ENCODE assay signal across 13 cellular contexts in genomic region chr3:65678480-65678879, GRCh38.
DNase-seq lines count a peak whose midpoint lies in the region; ATAC-seq and TF ChIP-seq lines count a peak whose summit lies in the region.
"Had no signal": no experiment of that assay in that cellular context is flagged by ENCODE, and none has a peak within 500 bp of the region (broad histone marks: within the 10 kb centered on the region; RNA-seq: fewer than 3 reads in every experiment).

No MANE protein-coding gene starts in this region.

- H3K79me1 ChIP-seq in IMR-90 (ENCODE audit: low read depth in 1 of 2, low read length in 2 of 2) (peaks cover 29 to 39% of the 10 kb centered on the region in 2 experiments), mesendoderm (ENCODE audit: low read length) (peaks cover 7% of the 10 kb centered on the region)

- H3K27me3 ChIP-seq in IMR-90 (ENCODE audit: control insufficient read depth, insufficient read depth, low read length) (no peaks in the 10 kb centered on the region), mesendoderm (ENCODE audit: insufficient read depth, low read length, poor library complexity) (no peaks in the 10 kb centered on the region), Peyer's patch (no peaks in the 10 kb centered on the region)
- H3K27me3 ChIP-seq: BLaER1 treated with 17β-estradiol and CSF1 and Interleukin-3, amounts not matched to agents 10 nM and 100 nM had no signal

- H3K9me3 ChIP-seq in IMR-90 (ENCODE audit: control insufficient read depth, insufficient read depth, low read length) (no peaks in the 10 kb centered on the region), Peyer's patch (no peaks in the 10 kb centered on the region)

- no peaks in the 10 kb centered on the region for H3K4me1 Mint-ChIP-seq in natural killer cell
- H3K4me1 Mint-ChIP-seq: CD4-positive, CD25-positive, alpha-beta regulatory T cell had no signal

- no peaks in the 10 kb centered on the region for H3K79me2 ChIP-seq in mesendoderm (ENCODE audit: control insufficient read depth, insufficient read depth, low read length)

- H2AK5ac ChIP-seq in IMR-90 (ENCODE audit: low read depth, low read length) = peak overlapping the region; percentile 33; the same call in 1 of the 2 replicates
- no peak overlapping the region for H2AK5ac ChIP-seq in mesendoderm (ENCODE audit: low read length)

- no peak overlapping the region for H2AK9ac ChIP-seq in IMR-90 (replicated peaks; ENCODE audit: low read depth, low read length, poor library complexity)

- H3K4me3 ChIP-seq in IMR-90 (ENCODE audit: insufficient read depth, low read depth, low read length) (no peak overlapping the region), mesendoderm (ENCODE audit: low read length) (no peak overlapping the region), Peyer's patch (no peak overlapping the region)
- H3K4me3 ChIP-seq: BLaER1 treated with 17β-estradiol and CSF1 and Interleukin-3, amounts not matched to agents 10 nM and 100 nM had no signal

- BruUV-seq in IMR-90 (replicated peaks; lab: Mats Ljungman, UMichigan) = no TSS peak

- DNase-seq in IMR-90 = no peak
- DNase-seq in cerebellar cortex (ENCODE audit: low spot score) = peak; percentile 13
- DNase-seq in mesendoderm = peak; percentile 38
- peak; percentile 53 for DNase-seq in retina
- no peak for DNase-seq in natural killer cell
- DNase-seq in Peyer's patch = no peak
- DNase-seq: ACHN; CD4-positive, CD25-positive, alpha-beta regulatory T cell; DMS53; GOT3; H9 had no signal

- H2BK120ac ChIP-seq in IMR-90 (ENCODE audit: low read depth, low read length) (peak overlapping the region; percentile 57; the same call in 1 of the 2 replicates), mesendoderm (ENCODE audit: low read depth, low read length) (no peak overlapping the region)

- no peak overlapping the region; the same call in 1 of the 2 replicates for H3K4ac ChIP-seq in IMR-90 (ENCODE audit: low read depth, low read length)
- H3K4ac ChIP-seq in mesendoderm (ENCODE audit: low read depth, low read length) = no peak overlapping the region

- H4K8ac ChIP-seq in IMR-90 (ENCODE audit: low read depth in 2 of 2, low read length in 2 of 2) = no peak overlapping the region
- no peak overlapping the region for H4K8ac ChIP-seq in mesendoderm (ENCODE audit: low read depth, low read length)

- H3K27ac ChIP-seq in IMR-90 (ENCODE audit: insufficient read depth, low read length) (no peak overlapping the region), mesendoderm (ENCODE audit: low read depth, low read length) (no peak overlapping the region), Peyer's patch (no peak overlapping the region)
- H3K27ac ChIP-seq: BLaER1 treated with 17β-estradiol and CSF1 and Interleukin-3, amounts not matched to agents 10 nM and 100 nM had no signal

- no peak overlapping the region for H4K91ac ChIP-seq in IMR-90 (ENCODE audit: insufficient read depth, low read depth, low read length)

- H4K20me1 ChIP-seq in IMR-90 (ENCODE audit: insufficient read depth, low read length) = no peaks in the 10 kb centered on the region; the same call in 1 of the 2 replicates
- H4K20me1 ChIP-seq: BLaER1 treated with 17β-estradiol and CSF1 and Interleukin-3, amounts not matched to agents 10 nM and 100 nM had no signal

- H3K4me2 ChIP-seq in IMR-90 (ENCODE audit: low read depth, low read length) = no peak overlapping the region
- no peak overlapping the region for H3K4me2 ChIP-seq in mesendoderm (ENCODE audit: low read length)
- H3K4me2 ChIP-seq: BLaER1 treated with 17β-estradiol and CSF1 and Interleukin-3, amounts not matched to agents 10 nM and 100 nM had no signal

- no peak overlapping the region for H2AFZ ChIP-seq in IMR-90 (replicated peaks; ENCODE audit: low read length, poor library complexity)

- H3K36me3 ChIP-seq in IMR-90 (ENCODE audit: control insufficient read depth, insufficient read depth, low read length) (no peaks in the 10 kb centered on the region), mesendoderm (ENCODE audit: control insufficient read depth, insufficient read depth, low read length) (no peaks in the 10 kb centered on the region), Peyer's patch (no peaks in the 10 kb centered on the region)
- H3K36me3 ChIP-seq: BLaER1 treated with 17β-estradiol and CSF1 and Interleukin-3, amounts not matched to agents 10 nM and 100 nM had no signal

- dilution Hi-C loops in IMR-90 (cut with HindIII; ENCODE audit: low sequenced_read_pairs, unreplicated experiment) = no loop called here

- in situ Hi-C loops in IMR-90 (cut with MboI; ENCODE audit: low sequenced_read_pairs) = loop anchor here (10.0 kb wide), 1 partner anchor 244 kb away; no protein-coding TSS in a partner anchor

- H4K5ac ChIP-seq in IMR-90 (ENCODE audit: low read depth, low read length) = no peak overlapping the region
- H4K5ac ChIP-seq in mesendoderm (ENCODE audit: low read length) = no peak overlapping the region

- intact Hi-C loops in IMR-90 (cut with micrococcal nuclease) = no loop called here
- intact Hi-C loops in natural killer cell (cut with micrococcal nuclease) = no loop called here

- H3K56ac ChIP-seq in IMR-90 (ENCODE audit: extremely low read depth, insufficient read depth, low read length) (no peak overlapping the region), mesendoderm (ENCODE audit: low read length) (no peak overlapping the region)

- H3K9ac ChIP-seq in IMR-90 (ENCODE audit: low read depth, low read length) = no peak overlapping the region
- no peak overlapping the region for H3K9ac ChIP-seq in mesendoderm (ENCODE audit: low read length)
- H3K9ac ChIP-seq: BLaER1 treated with 17β-estradiol and CSF1 and Interleukin-3, amounts not matched to agents 10 nM and 100 nM had no signal

- POLR2A ChIA-PET in IMR-90 (lab: Charles Lee; ENCODE audit: unreplicated experiment) = interaction anchor here (0.7 kb wide), 1 partner anchor 18 kb away, joined by 3 read pairs; no protein-coding TSS in a partner anchor

- peaks cover 2% of the 10 kb centered on the region; the same call in 1 of the 2 replicates for H3K4me1 ChIP-seq in IMR-90 (ENCODE audit: control insufficient read depth, insufficient read depth, low read length)
- H3K4me1 ChIP-seq in mesendoderm (ENCODE audit: control insufficient read depth, low read depth, low read length) = no peaks in the 10 kb centered on the region
- H3K4me1 ChIP-seq in Peyer's patch = no peaks in the 10 kb centered on the region

- no peak for TF ChIP-seq CTCF in IMR-90 (conservative IDR thresholded peaks at IDR 0.05; ENCODE audit: low read depth, low read length)
- no peak for TF ChIP-seq CTCF in natural killer cell (IDR thresholded peaks at IDR 0.05)
- TF ChIP-seq CTCF in Peyer's patch (IDR thresholded peaks at IDR 0.05) = no peak

- H2BK5ac ChIP-seq in IMR-90 (ENCODE audit: low read depth, low read length, poor library complexity, severe bottlenecking) (no peak overlapping the region), mesendoderm (ENCODE audit: low read length) (no peak overlapping the region)

- no peak for TF ChIP-seq RAD21 in IMR-90 (IDR thresholded peaks at IDR 0.05; ENCODE audit: low read length)

- no peak overlapping the region for H3K4me3 Mint-ChIP-seq in natural killer cell
- H3K4me3 Mint-ChIP-seq: CD4-positive, CD25-positive, alpha-beta regulatory T cell; H9 had no signal

- 100% methylated on average over 2 of the region's 4 CpGs; no CpG with 5 or more reads in 1 of the 2 experiments for WGBS in IMR-90 (ENCODE audit: extremely low coverage in 2 of 2, insufficient read length in 1 of 2), 2 experiments
- WGBS in mesendoderm (ENCODE audit: extremely low coverage, insufficient coverage, low lambda C conversion rate) = no CpG with 5 or more reads among the region's 4 CpGs

- CTCF ChIA-PET in IMR-90 (lab: Yijun Ruan, JAX) = interaction anchor here (0.6 to 0.7 kb wide), 3 partner anchors 66 to 1369 kb away, joined by 3 to 5 read pairs (median 3); no protein-coding TSS in a partner anchor

- H3K14ac ChIP-seq in IMR-90 (replicated peaks; ENCODE audit: low read depth, low read length) = peak overlapping the region; percentile 69; the same call in 1 of the 2 replicates

- H2BK20ac ChIP-seq in IMR-90 (ENCODE audit: low read depth, low read length) = no peak overlapping the region

- H3K23ac ChIP-seq in IMR-90 (ENCODE audit: low read depth, low read length) (no peak overlapping the region), mesendoderm (ENCODE audit: low read length) (no peak overlapping the region)

- no peak for ATAC-seq in IMR-90 (ENCODE audit: low read depth)
- ATAC-seq in GM18858 (IDR thresholded peaks at IDR 0.05; ENCODE audit: unreplicated experiment) = no peak
- ATAC-seq in natural killer cell = no peak

- peaks cover 2% of the 10 kb centered on the region in 2 donors for H3K9me3 Mint-ChIP-seq in natural killer cell
- H3K9me3 Mint-ChIP-seq: H9 had no signal

- H2BK15ac ChIP-seq in IMR-90 (ENCODE audit: low read depth, low read length) (no peak overlapping the region), mesendoderm (replicated peaks; ENCODE audit: low read depth) (no peak overlapping the region)

- TF ChIP-seq POLR2A in IMR-90 (IDR thresholded peaks at IDR 0.05; ENCODE audit: low read depth, low read length) (no peak), Peyer's patch (IDR thresholded peaks at IDR 0.05) (no peak)

- peaks cover 6% of the 10 kb centered on the region for H3K9me1 ChIP-seq in IMR-90 (ENCODE audit: insufficient read depth, low read length)

- H3K36me3 Mint-ChIP-seq in natural killer cell = no peaks in the 10 kb centered on the region
- H3K36me3 Mint-ChIP-seq: CD4-positive, CD25-positive, alpha-beta regulatory T cell had no signal

- H3K27me3 Mint-ChIP-seq in natural killer cell (ENCODE audit: low read depth in 2 of 2) = no peaks in the 10 kb centered on the region
- H3K27me3 Mint-ChIP-seq: CD4-positive, CD25-positive, alpha-beta regulatory T cell had no signal

- H3K27ac Mint-ChIP-seq in natural killer cell = no peak overlapping the region
- H3K27ac Mint-ChIP-seq: CD4-positive, CD25-positive, alpha-beta regulatory T cell; H9 had no signal

- no peak overlapping the region for H3K18ac ChIP-seq in IMR-90 (ENCODE audit: low read depth, low read length)
- H3K18ac ChIP-seq in mesendoderm (ENCODE audit: low read length) = no peak overlapping the region

TF ChIP-seq in IMR-90, 13 proteins besides CTCF, POLR2A, EP300 and RAD21 (continues in another document):
- no peak for TF ChIP-seq CEBPB (IDR thresholded peaks at IDR 0.05; ENCODE audit: low read depth, low read length)
- no peak for TF ChIP-seq MAFK (IDR thresholded peaks at IDR 0.05; ENCODE audit: low read depth, low read length)
- TF ChIP-seq BHLHE40 (IDR thresholded peaks at IDR 0.05; ENCODE audit: low read depth, low read length) = no peak
- TF ChIP-seq MAZ (IDR thresholded peaks at IDR 0.05; ENCODE audit: borderline replicate concordance, low read depth, low read length) = no peak
- TF ChIP-seq NFE2L2 (IDR thresholded peaks at IDR 0.05; ENCODE audit: low read depth, low read length) = no peak
- TF ChIP-seq CHD1 (IDR thresholded peaks at IDR 0.05; ENCODE audit: low read depth, low read length) = no peak

Comparison
In these comparisons a context has a peak if more than half of its experiments do, and no peak if none do; other contexts are left out.
1. DNase-seq: peak in cerebellar cortex (single experiment), mesendoderm (single experiment) and retina (single experiment); none in IMR-90 (single experiment), natural killer cell (single experiment) and Peyer's patch (0 of 3).